Comparison of ENCODE assay signal across 8 cellular contexts in genomic region chr12:108696111-108696995, GRCh38. TPM values are rescaled to one million over a fixed set of nuclear protein-coding genes. Genes with fewer than 3 reads are reported as not detected.
DNase-seq lines count a peak whose midpoint lies in the region; ATAC-seq and TF ChIP-seq lines count a peak whose summit lies in the region.

No MANE protein-coding gene starts in this region.

- peaks cover 0 to 2% (median 0%) of the 10 kb centered on the region in 3 donors for H3K27me3 Mint-ChIP-seq in CD14-positive monocyte (ENCODE audit: low read depth in 3 of 3)
- H3K27me3 Mint-ChIP-seq in MCF 10A (ENCODE audit: insufficient read depth, unreplicated experiment): no peaks in the 10 kb centered on the region
- H3K27me3 Mint-ChIP-seq in immature natural killer cell (ENCODE audit: low read depth in 3 of 3): peaks cover 0 to 2% (median 0%) of the 10 kb centered on the region in 3 donors

- H3K4me1 Mint-ChIP-seq in CD14-positive monocyte: peaks cover 52% of the 10 kb centered on the region
- peaks cover 52% of the 10 kb centered on the region for H3K4me1 Mint-ChIP-seq in MCF 10A (ENCODE audit: insufficient read depth, unreplicated experiment)
- peaks cover 24 to 34% of the 10 kb centered on the region in 2 donors for H3K4me1 Mint-ChIP-seq in immature natural killer cell

- BruUV-seq in MCF 10A (replicated peaks; lab: Mats Ljungman, UMichigan): no TSS peak

- intact Hi-C loops in CD14-positive monocyte (cut with micrococcal nuclease) (no loop called here), MCF 10A (cut with micrococcal nuclease) (loop anchor here (1.0 kb wide), 1 partner anchor 33 kb away; no protein-coding TSS in a partner anchor)

- no peak overlapping the region for H3K27ac ChIP-seq in mesendoderm (ENCODE audit: low read depth, low read length)

- H3K4me3 Mint-ChIP-seq in CD14-positive monocyte (no peak overlapping the region), MCF 10A (ENCODE audit: unreplicated experiment) (peak overlapping the region; percentile 63), immature natural killer cell (peak overlapping the region in 1 of 5 donors; percentile 23)

- no peak overlapping the region for H2BK120ac ChIP-seq in mesendoderm (ENCODE audit: low read depth, low read length)

- H3K27ac Mint-ChIP-seq in CD14-positive monocyte (peak overlapping the region; percentile 25 to 97 (median 88)), MCF 10A (ENCODE audit: low read depth, unreplicated experiment) (peak overlapping the region; percentile 94), immature natural killer cell (peak overlapping the region in 1 of 6 donors; percentile 33)

- H3K36me3 Mint-ChIP-seq in CD14-positive monocyte (peaks cover 72 to 76% of the 10 kb centered on the region in 2 donors), MCF 10A (ENCODE audit: insufficient read depth, unreplicated experiment) (peaks cover 62% of the 10 kb centered on the region), immature natural killer cell (peaks cover 16 to 20% (median 18%) of the 10 kb centered on the region in 3 donors)

- peaks cover 22% of the 10 kb centered on the region for H3K79me2 ChIP-seq in mesendoderm (ENCODE audit: control insufficient read depth, insufficient read depth, low read length)

- WGBS in mesendoderm (ENCODE audit: extremely low coverage, insufficient coverage, low lambda C conversion rate): 100% methylated on average over 1 of the region's 9 CpGs

- no peak overlapping the region for H3K4me3 ChIP-seq in mesendoderm (ENCODE audit: low read length)

- H3K9ac ChIP-seq in mesendoderm (ENCODE audit: low read length): no peak overlapping the region

- H4K8ac ChIP-seq in mesendoderm (ENCODE audit: low read depth, low read length): no peak overlapping the region

- H2BK5ac ChIP-seq in mesendoderm (ENCODE audit: low read length): no peak overlapping the region

- H3K27me3 ChIP-seq in mesendoderm (ENCODE audit: insufficient read depth, low read length, poor library complexity): no peaks in the 10 kb centered on the region

- TF ChIP-seq CTCF in CD14-positive monocyte (IDR thresholded peaks at IDR 0.05) (no peak), MCF 10A (IDR thresholded peaks at IDR 0.05; ENCODE audit: unreplicated experiment) (no peak)

- no peak overlapping the region for H3K4ac ChIP-seq in mesendoderm (ENCODE audit: low read depth, low read length)

- H3K23ac ChIP-seq in mesendoderm (ENCODE audit: low read length): no peak overlapping the region

- no peaks in the 10 kb centered on the region for H3K9me3 Mint-ChIP-seq in CD14-positive monocyte
- no peaks in the 10 kb centered on the region for H3K9me3 Mint-ChIP-seq in MCF 10A (ENCODE audit: unreplicated experiment)
- H3K9me3 Mint-ChIP-seq in immature natural killer cell: no peaks in the 10 kb centered on the region

- peaks cover 24% of the 10 kb centered on the region for H3K79me1 ChIP-seq in mesendoderm (ENCODE audit: low read length)

- ATAC-seq in HG03469 (IDR thresholded peaks at IDR 0.05; ENCODE audit: unreplicated experiment) (no peak), GM19395 (IDR thresholded peaks at IDR 0.05; ENCODE audit: unreplicated experiment) (no peak)

- CTCF ChIA-PET in MCF 10A (lab: Yijun Ruan, JAX): interaction anchor here (0.5 to 5.8 kb wide), 12 partner anchors 8 to 1022 kb away, joined by 3 to 49 read pairs (median 4); no protein-coding TSS in a partner anchor

- POLR2A ChIA-PET in MCF 10A (lab: Yijun Ruan, JAX): interaction anchor here (0.6 to 11.5 kb wide), 20 partner anchors 9 to 255 kb away, joined by 3 to 179 read pairs (median 4); partner anchors contain the start of genes CORO1C, ISCU, SART3 and SSH1

- H4K5ac ChIP-seq in mesendoderm (ENCODE audit: low read length): no peak overlapping the region

- peaks cover 15% of the 10 kb centered on the region for H3K4me1 ChIP-seq in mesendoderm (ENCODE audit: control insufficient read depth, low read depth, low read length)

- peaks cover 1% of the 10 kb centered on the region for H3K36me3 ChIP-seq in mesendoderm (ENCODE audit: control insufficient read depth, insufficient read depth, low read length)

- no peak overlapping the region for H2BK15ac ChIP-seq in mesendoderm (replicated peaks; ENCODE audit: low read depth)

- H3K56ac ChIP-seq in mesendoderm (ENCODE audit: low read length): no peak overlapping the region

- peak; percentile 72 for DNase-seq in CD14-positive monocyte (ENCODE audit: low spot score)
- DNase-seq in MV-4-11 (lab: John Stamatoyannopoulos, UW): peak; percentile 64
- peak; percentile 96 for DNase-seq in MCF 10A (ENCODE audit: unreplicated experiment)
- peak; percentile 99 for DNase-seq in non-pigmented ciliary epithelial cell (ENCODE audit: low read depth)
- DNase-seq in mesendoderm: no peak
- no peak for DNase-seq in immature natural killer cell

- H2AK5ac ChIP-seq in mesendoderm (ENCODE audit: low read length): no peak overlapping the region

- no peak overlapping the region for H3K18ac ChIP-seq in mesendoderm (ENCODE audit: low read length)

- no peak overlapping the region for H3K4me2 ChIP-seq in mesendoderm (ENCODE audit: low read length)

RNA-seq across cellular contexts. Expression of gene CORO1C, which starts 35.0 kb away (rescaled TPM):
- polyA plus RNA-seq in CD14-positive monocyte (100 to 1,000 TPM; 229 to 285 TPM), immature natural killer cell (10 to 100 TPM; 31.8 to 80.0 (median 32.1) TPM)
- 130 and 141 TPM in 2 replicates for total RNA-seq in MCF 10A (2022)
- polyA plus RNA-seq in mesendoderm (2013, experiment 1 of 2): 122 TPM
- polyA plus RNA-seq in mesendoderm (2013, experiment 2 of 2): 119 TPM

Comparison
In these comparisons a context has a peak if more than half of its experiments do, and no peak if none do; other contexts are left out.
1. DNase-seq: peak in CD14-positive monocyte (single experiment), MV-4-11 (single experiment), MCF 10A (single experiment) and non-pigmented ciliary epithelial cell (single experiment); none in mesendoderm (single experiment) and immature natural killer cell (0 of 3).